8 cellular contexts compared by ENCODE assay signal in genomic region chr16:48318630-48319029, GRCh38.
DNase-seq lines count a peak whose midpoint lies in the region; ATAC-seq and TF ChIP-seq lines count a peak whose summit lies in the region.

No MANE protein-coding gene starts in this region.

- H3K27ac ChIP-seq in A673 (ENCODE audit: low read depth, low read length, poor library complexity, severe bottlenecking) (no peak overlapping the region), HUES48 (ENCODE audit: low read depth, low read length) (peak overlapping the region; percentile 69)

- H3K9me3 ChIP-seq in A673 (ENCODE audit: low read depth, low read length, poor library complexity, severe bottlenecking), result no peaks in the 10 kb centered on the region
- H3K9me3 ChIP-seq in HUES48 (ENCODE audit: control insufficient read depth, insufficient read depth, low read length), result no peaks in the 10 kb centered on the region

- POLR2A ChIA-PET in A673 (lab: Charles Lee; ENCODE audit: low non-redundant PET) (no interaction called here), HEK293T (lab: Yijun Ruan, JAX) (no interaction called here)

- peaks cover 0 to 2% of the 10 kb centered on the region in 2 donors for H3K9me3 Mint-ChIP-seq in activated T-cell treated with anti-CD3 and anti-CD28 coated beads, Interleukin-2, amount 50 U/mL, for 72 hours

- H3K4me3 ChIP-seq in A673 (ENCODE audit: low read depth, low read length, poor library complexity, severe bottlenecking) (no peak overlapping the region), HUES48 (ENCODE audit: low read depth, low read length) (no peak overlapping the region)

- CTCF ChIA-PET in A673 (lab: Charles Lee) (interaction anchor here (0.5 kb wide), 1 partner anchor 33 kb away, joined by 3 read pairs; no protein-coding TSS in a partner anchor), HEK293T (lab: Yijun Ruan, JAX) (interaction anchor here (0.6 kb wide), 1 partner anchor 12 kb away, joined by 3 read pairs; no protein-coding TSS in a partner anchor)

- ATAC-seq in activated T-cell treated with anti-CD3 and anti-CD28 coated beads, Interleukin-2, amount 50 U/mL, for 72 hours (replicated peaks in 1 of 2), result peak; percentile 40 to 46
- ATAC-seq in HG02981 (IDR thresholded peaks at IDR 0.05; ENCODE audit: unreplicated experiment) (no peak), HG03469 (IDR thresholded peaks at IDR 0.05; ENCODE audit: unreplicated experiment) (no peak)

- peaks cover 3 to 14% of the 10 kb centered on the region in 2 donors for H3K36me3 Mint-ChIP-seq in activated T-cell treated with anti-CD3 and anti-CD28 coated beads, Interleukin-2, amount 50 U/mL, for 72 hours (ENCODE audit: insufficient read depth in 2 of 2)

- peaks cover 27% of the 10 kb centered on the region for H3K4me1 Mint-ChIP-seq in activated T-cell treated with anti-CD3 and anti-CD28 coated beads, Interleukin-2, amount 50 U/mL, for 72 hours (ENCODE audit: low read depth)

- no peaks in the 10 kb centered on the region for H3K27me3 Mint-ChIP-seq in activated T-cell treated with anti-CD3 and anti-CD28 coated beads, Interleukin-2, amount 50 U/mL, for 72 hours (ENCODE audit: low read depth)

- H3K4me1 ChIP-seq in A673 (ENCODE audit: insufficient read depth, low read length, poor library complexity, severe bottlenecking) (peaks cover 9% of the 10 kb centered on the region), HUES48 (ENCODE audit: control insufficient read depth, insufficient read depth, low read length) (peaks cover 15% of the 10 kb centered on the region; the same call in 1 of the 2 replicates)

- intact Hi-C loops in A673 (cut with micrococcal nuclease; ENCODE audit: unreplicated experiment), result no loop called here

- peak overlapping the region; percentile 50 for H3K27ac Mint-ChIP-seq in activated T-cell treated with anti-CD3 and anti-CD28 coated beads, Interleukin-2, amount 50 U/mL, for 72 hours

- no TSS peak for BruUV-seq in A673 (replicated peaks; lab: Mats Ljungman, UMichigan)

- no peak for TF ChIP-seq CTCF in A673 (conservative IDR thresholded peaks at IDR 0.05; ENCODE audit: low read depth, low read length)

- peak; percentile 5 for DNase-seq in A673 (ENCODE audit: low spot score)
- DNase-seq in activated T-cell treated with anti-CD3 and anti-CD28 coated beads, Interleukin-2, amount 50 U/mL, for 72 hours, result no peak
- peak; percentile 79 for DNase-seq in iPS DF 19.7 (ENCODE audit: low read depth, low spot score)
- DNase-seq in NCI-H1105 (lab: John Stamatoyannopoulos, UW), result no peak
- no peak for DNase-seq in HEK293T (ENCODE audit: extremely low spot score)

- no peaks in the 10 kb centered on the region for H3K36me3 ChIP-seq in A673 (ENCODE audit: insufficient read depth, low read length, poor library complexity, severe bottlenecking)
- H3K36me3 ChIP-seq in HUES48 (ENCODE audit: control insufficient read depth, insufficient read depth, low read length), result no peaks in the 10 kb centered on the region

- no peaks in the 10 kb centered on the region for H3K27me3 ChIP-seq in A673 (replicated peaks; ENCODE audit: insufficient read depth, low read depth, low read length, poor library complexity)
- H3K27me3 ChIP-seq in HUES48 (ENCODE audit: control insufficient read depth, insufficient read depth, low read length), result no peaks in the 10 kb centered on the region

- H3K9ac ChIP-seq in HUES48 (ENCODE audit: low read depth, low read length), result no peak overlapping the region

- peak overlapping the region; percentile 41 to 56 for H3K4me3 Mint-ChIP-seq in activated T-cell treated with anti-CD3 and anti-CD28 coated beads, Interleukin-2, amount 50 U/mL, for 72 hours

TF ChIP-seq in HEK293T, 16 proteins besides CTCF, POLR2A, EP300 and RAD21:
- TF ChIP-seq TARDBP (IDR thresholded peaks at IDR 0.05) (no peak), LEF1 (IDR thresholded peaks at IDR 0.05; ENCODE audit: borderline replicate concordance) (no peak), FOXA1 (IDR thresholded peaks at IDR 0.05) (no peak), ZNF384 (IDR thresholded peaks at IDR 0.05) (no peak), L3MBTL2 (conservative IDR thresholded peaks at IDR 0.05) (no peak), FOXM1 (IDR thresholded peaks at IDR 0.05; ENCODE audit: borderline replicate concordance) (no peak), CTBP1 (IDR thresholded peaks at IDR 0.05; ENCODE audit: borderline replicate concordance) (no peak), ARNT (IDR thresholded peaks at IDR 0.05) (no peak), SP1 (IDR thresholded peaks at IDR 0.05) (no peak), ELF4 (IDR thresholded peaks at IDR 0.05) (no peak), BHLHE40 (IDR thresholded peaks at IDR 0.05; ENCODE audit: borderline replicate concordance) (no peak), SUZ12 (IDR thresholded peaks at IDR 0.05) (no peak), HDGF (IDR thresholded peaks at IDR 0.05; ENCODE audit: borderline replicate concordance) (no peak)
- TF ChIP-seq, protein P1, sequence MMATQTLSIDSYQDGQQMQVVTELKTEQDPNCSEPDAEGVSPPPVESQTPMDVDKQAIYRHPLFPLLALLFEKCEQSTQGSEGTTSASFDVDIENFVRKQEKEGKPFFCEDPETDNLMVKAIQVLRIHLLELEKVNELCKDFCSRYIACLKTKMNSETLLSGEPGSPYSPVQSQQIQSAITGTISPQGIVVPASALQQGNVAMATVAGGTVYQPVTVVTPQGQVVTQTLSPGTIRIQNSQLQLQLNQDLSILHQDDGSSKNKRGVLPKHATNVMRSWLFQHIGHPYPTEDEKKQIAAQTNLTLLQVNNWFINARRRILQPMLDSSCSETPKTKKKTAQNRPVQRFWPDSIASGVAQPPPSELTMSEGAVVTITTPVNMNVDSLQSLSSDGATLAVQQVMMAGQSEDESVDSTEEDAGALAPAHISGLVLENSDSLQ (IDR thresholded peaks at IDR 0.05), result no peak

Comparison
In these comparisons a context has a peak if more than half of its experiments do, and no peak if none do; other contexts are left out.
1. DNase-seq: peak in A673 (single experiment) and iPS DF 19.7 (single experiment); none in activated T-cell treated with anti-CD3 and anti-CD28 coated beads, Interleukin-2, amount 50 U/mL, for 72 hours (0 of 2), NCI-H1105 (single experiment) and HEK293T (single experiment).
2. ATAC-seq: peak in activated T-cell treated with anti-CD3 and anti-CD28 coated beads, Interleukin-2, amount 50 U/mL, for 72 hours (2 of 2); none in HG02981 (single experiment) and HG03469 (single experiment).